ENCODE assay signal across 15 cellular contexts in the genomic region with DNA sequence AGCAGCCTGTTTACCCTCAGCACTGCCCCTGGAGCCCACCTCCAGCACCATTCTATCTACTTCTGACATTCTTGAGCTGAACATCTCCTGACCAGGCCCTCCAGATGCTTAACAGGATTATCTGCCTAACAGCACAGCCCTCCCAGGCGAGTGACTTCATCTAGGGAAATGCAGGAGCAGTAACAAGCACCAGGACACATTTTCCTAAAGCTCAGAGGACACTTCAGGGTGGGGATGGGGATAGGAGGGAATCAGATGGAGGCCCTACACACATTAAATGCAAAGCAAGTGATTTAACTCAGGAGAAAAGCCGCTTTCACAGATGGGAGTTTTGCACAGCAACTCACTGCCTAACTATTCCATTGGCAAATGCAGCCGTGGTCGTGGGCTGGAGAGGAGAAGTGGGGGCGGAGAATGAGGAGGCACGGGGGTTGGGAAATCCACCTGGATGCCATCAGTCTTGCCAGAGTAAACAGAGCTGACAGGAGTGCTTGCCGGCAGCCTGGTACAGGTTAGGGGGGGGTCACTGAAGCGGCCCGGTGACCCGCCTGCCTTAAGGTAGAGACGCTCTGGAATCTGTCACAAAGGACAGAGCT. TPM values are rescaled to one million over a fixed set of nuclear protein-coding genes. Genes with fewer than 3 reads are reported as not detected.
A peak's percentile ranks its signal among the peaks of the same experiment; 100 is the strongest.
DNase-seq lines count a peak whose midpoint lies in the region; ATAC-seq, FAIRE-seq and TF ChIP-seq lines count a peak whose summit lies in the region.
"Had no signal": no experiment of that assay in that cellular context is flagged by ENCODE, and none has a peak within 500 bp of the region (broad histone marks: within the 10 kb centered on the region; RNA-seq: fewer than 3 reads in every experiment).

No MANE protein-coding gene starts in this region.

- peak overlapping the region; percentile 34 for H2AFZ ChIP-seq in keratinocyte (ENCODE audit: control insufficient read depth, low read length)

- H3K4me3 ChIP-seq in HUES48 (ENCODE audit: low read depth, low read length) (no peak overlapping the region), keratinocyte (ENCODE audit: control insufficient read depth in 2 of 3, extremely low read depth in 1 of 3, insufficient read depth in 2 of 3, low read depth in 1 of 3, low read length in 3 of 3) (no peak overlapping the region), retinal pigment epithelial cell (ENCODE audit: low read length) (peak overlapping the region; percentile 12)

- no peak overlapping the region for H3K4me3 Mint-ChIP-seq in activated CD8-positive, alpha-beta memory T cell treated with anti-CD3 and anti-CD28 coated beads, Interleukin-2, amount 10 ng/mL, durations not matched to agents 7 days and 5 days
- no peak overlapping the region for H3K4me3 Mint-ChIP-seq in activated T-cell treated with anti-CD3 and anti-CD28 coated beads, Interleukin-2, amount 50 U/mL, for 24 hours
- H3K4me3 Mint-ChIP-seq: activated CD4-positive, alpha-beta T cell treated with anti-CD3 and anti-CD28 coated beads for 36 hours; CD8-positive, alpha-beta memory T cell had no signal

- peak overlapping the region; percentile 43 for H3K27ac ChIP-seq in HUES48 (ENCODE audit: low read depth, low read length)
- peak overlapping the region; percentile 62 for H3K27ac ChIP-seq in keratinocyte (ENCODE audit: control insufficient read depth, insufficient read depth, low read length)

- no peaks in the 10 kb centered on the region for H3K36me3 Mint-ChIP-seq in activated CD8-positive, alpha-beta memory T cell treated with anti-CD3 and anti-CD28 coated beads, Interleukin-2, amount 10 ng/mL, durations not matched to agents 7 days and 5 days
- no peaks in the 10 kb centered on the region for H3K36me3 Mint-ChIP-seq in activated T-cell treated with anti-CD3 and anti-CD28 coated beads, Interleukin-2, amount 50 U/mL, for 24 hours (ENCODE audit: low read depth)
- H3K36me3 Mint-ChIP-seq: CD8-positive, alpha-beta memory T cell had no signal

- dilution Hi-C loops in keratinocyte (cut with MboI; ENCODE audit: extremely low pct_ligation_motif_present, low sequenced_read_pairs): no loop called here

- no peak for ATAC-seq in activated CD8-positive, alpha-beta memory T cell treated with anti-CD3 and anti-CD28 coated beads, Interleukin-2, amount 10 ng/mL, durations not matched to agents 7 days and 5 days
- ATAC-seq: activated CD4-positive, alpha-beta T cell treated with anti-CD3 and anti-CD28 coated beads for 36 hours had no signal

- no peaks in the 10 kb centered on the region for H3K79me2 ChIP-seq in keratinocyte (ENCODE audit: control insufficient read depth, insufficient read depth, low read length)

- H3K36me3 ChIP-seq in HUES48 (ENCODE audit: control insufficient read depth, insufficient read depth, low read length): no peaks in the 10 kb centered on the region
- H3K36me3 ChIP-seq in keratinocyte (ENCODE audit: control insufficient read depth in 2 of 2, extremely low read depth in 1 of 2, insufficient read depth in 2 of 2, low read length in 2 of 2): no peaks in the 10 kb centered on the region

- H3K9ac ChIP-seq in HUES48 (ENCODE audit: low read depth, low read length) (no peak overlapping the region), keratinocyte (ENCODE audit: control insufficient read depth, extremely low read depth, insufficient read depth, low read length) (peak overlapping the region; percentile 38)

- H3K4me1 ChIP-seq in HUES48 (ENCODE audit: control insufficient read depth, insufficient read depth, low read length) (peaks cover 35% of the 10 kb centered on the region), keratinocyte (ENCODE audit: control insufficient read depth, extremely low read depth, insufficient read depth, low read length) (peaks cover 22% of the 10 kb centered on the region)

- H3K4me2 ChIP-seq in keratinocyte (ENCODE audit: control insufficient read depth, extremely low read depth, insufficient read depth, low read depth, low read length): peak overlapping the region; percentile 33

- no peak for TF ChIP-seq CTCF in keratinocyte (optimal IDR thresholded peaks at IDR 0.05 in 1 of 3, IDR thresholded peaks at IDR 0.05 in 1 of 3, conservative IDR thresholded peaks at IDR 0.05 in 1 of 3; ENCODE audit: extremely low read depth in 1 of 3, insufficient read depth in 2 of 3, low read length in 3 of 3)
- no peak for TF ChIP-seq CTCF in retinal pigment epithelial cell (conservative IDR thresholded peaks at IDR 0.05; ENCODE audit: low read depth, low read length)

- FAIRE-seq in keratinocyte (lab: Jason Lieb, UNC): peak; percentile 92
- FAIRE-seq: small intestine had no signal

- DNase-seq in astrocyte of the hippocampus (ENCODE audit: low read depth, low spot score) (peak; percentile 49), keratinocyte (ENCODE audit: low read depth, low spot score) (no peak), retinal pigment epithelial cell (ENCODE audit: low read depth) (no peak), C1 segment of cervical spinal cord (lab: John Stamatoyannopoulos, UW) (no peak)
- DNase-seq in stimulated activated naive CD4-positive, alpha-beta T cell (lab: John Stamatoyannopoulos, UW): no peak
- DNase-seq in activated CD8-positive, alpha-beta memory T cell treated with anti-CD3 and anti-CD28 coated beads, Interleukin-2, amount 10 ng/mL, durations not matched to agents 7 days and 5 days: no peak
- no peak for DNase-seq in activated T-cell treated with anti-CD3 and anti-CD28 coated beads, Interleukin-2, amount 50 U/mL, for 24 hours
- DNase-seq: activated CD4-positive, alpha-beta T cell treated with anti-CD3 and anti-CD28 coated beads for 36 hours; activated effector memory CD4-positive, alpha-beta T cell treated with anti-CD3 and anti-CD28 coated beads, Interleukin-2, amount 50 U/mL, for 16 hours; CD8-positive, alpha-beta memory T cell; cortex of kidney; midbrain; small intestine had no signal

- H3K9me3 ChIP-seq in HUES48 (ENCODE audit: control insufficient read depth, insufficient read depth, low read length): no peaks in the 10 kb centered on the region
- H3K9me3 ChIP-seq in keratinocyte (ENCODE audit: control insufficient read depth, low read depth, low read length): no peaks in the 10 kb centered on the region

- no peaks in the 10 kb centered on the region for H4K20me1 ChIP-seq in keratinocyte (ENCODE audit: control insufficient read depth, extremely low read depth, insufficient read depth, low read length)

- H3K27me3 Mint-ChIP-seq in activated CD8-positive, alpha-beta memory T cell treated with anti-CD3 and anti-CD28 coated beads, Interleukin-2, amount 10 ng/mL, durations not matched to agents 7 days and 5 days: peaks cover 22% of the 10 kb centered on the region
- H3K27me3 Mint-ChIP-seq in activated T-cell treated with anti-CD3 and anti-CD28 coated beads, Interleukin-2, amount 50 U/mL, for 24 hours: peaks cover 37% of the 10 kb centered on the region

- peaks cover 7% of the 10 kb centered on the region; the same call in 1 of the 2 replicates for H3K27me3 ChIP-seq in HUES48 (ENCODE audit: control insufficient read depth, insufficient read depth, low read length)
- no peaks in the 10 kb centered on the region for H3K27me3 ChIP-seq in keratinocyte (ENCODE audit: control insufficient read depth, extremely low read depth, insufficient read depth, low read length)

- CTCF ChIA-PET in activated CD8-positive, alpha-beta memory T cell treated with anti-CD3 and anti-CD28 coated beads, Interleukin-2, amount 10 ng/mL, durations not matched to agents 7 days and 5 days (lab: Charles Lee): no interaction called here

- H3K27ac Mint-ChIP-seq in activated CD8-positive, alpha-beta memory T cell treated with anti-CD3 and anti-CD28 coated beads, Interleukin-2, amount 10 ng/mL, durations not matched to agents 7 days and 5 days: no peak overlapping the region
- H3K27ac Mint-ChIP-seq in activated T-cell treated with anti-CD3 and anti-CD28 coated beads, Interleukin-2, amount 50 U/mL, for 24 hours: no peak overlapping the region
- H3K27ac Mint-ChIP-seq: activated CD4-positive, alpha-beta T cell treated with anti-CD3 and anti-CD28 coated beads for 36 hours; CD8-positive, alpha-beta memory T cell had no signal

- H3K4me1 Mint-ChIP-seq in activated CD8-positive, alpha-beta memory T cell treated with anti-CD3 and anti-CD28 coated beads, Interleukin-2, amount 10 ng/mL, durations not matched to agents 7 days and 5 days: no peaks in the 10 kb centered on the region
- H3K4me1 Mint-ChIP-seq in activated T-cell treated with anti-CD3 and anti-CD28 coated beads, Interleukin-2, amount 50 U/mL, for 24 hours (ENCODE audit: low read depth): no peaks in the 10 kb centered on the region
- H3K4me1 Mint-ChIP-seq: activated CD4-positive, alpha-beta T cell treated with anti-CD3 and anti-CD28 coated beads for 36 hours; CD8-positive, alpha-beta memory T cell had no signal

- no peaks in the 10 kb centered on the region for H3K9me3 Mint-ChIP-seq in activated CD8-positive, alpha-beta memory T cell treated with anti-CD3 and anti-CD28 coated beads, Interleukin-2, amount 10 ng/mL, durations not matched to agents 7 days and 5 days (ENCODE audit: low read depth)
- H3K9me3 Mint-ChIP-seq in activated T-cell treated with anti-CD3 and anti-CD28 coated beads, Interleukin-2, amount 50 U/mL, for 24 hours: no peaks in the 10 kb centered on the region
- H3K9me3 Mint-ChIP-seq: CD8-positive, alpha-beta memory T cell had no signal

- no peaks in the 10 kb centered on the region for H3K9me1 ChIP-seq in keratinocyte (ENCODE audit: control insufficient read depth, extremely low read depth, insufficient read depth, low read length)

RNA-seq across cellular contexts. Expression of gene BNC1, which starts 21.3 kb away (rescaled TPM):
- polyA plus RNA-seq in keratinocyte: 109 to 182 TPM (median 137 TPM) in 3 replicates
- 17.3 TPM for polyA plus RNA-seq in keratinocyte (2011; ENCODE audit: low read depth)
- polyA plus RNA-seq in keratinocyte (2011; cell fraction: cytosol; rRNA removed): 94.9 and 129 TPM in 2 replicates
- polyA plus RNA-seq in keratinocyte (2011; cell fraction: nucleus; rRNA removed): 186 and 215 TPM in 2 replicates
- polyA plus RNA-seq in keratinocyte (2012; ENCODE audit: low replicate concordance): 41.1 and 106 TPM in 2 replicates
- 161 to 227 TPM (median 203 TPM) in 3 replicates for polyA minus RNA-seq in keratinocyte
- polyA minus RNA-seq in keratinocyte (2011; cell fraction: cytosol; rRNA and poly(A)+ RNA removed): 103 TPM
- 117 and 228 TPM in 2 replicates for polyA minus RNA-seq in keratinocyte (2011; cell fraction: nucleus; rRNA and poly(A)+ RNA removed)
- not detected for total RNA-seq in activated CD8-positive, alpha-beta memory T cell treated with anti-CD3 and anti-CD28 coated beads, Interleukin-2, amount 10 ng/mL, durations not matched to agents 7 days and 5 days
- total RNA-seq: activated CD4-positive, alpha-beta T cell treated with anti-CD3 and anti-CD28 coated beads for 36 hours; CD8-positive, alpha-beta memory T cell; SK-MEL-5 had no signal
- polyA plus RNA-seq: CD8-positive, alpha-beta memory T cell had no signal
